In the genomic region with DNA sequence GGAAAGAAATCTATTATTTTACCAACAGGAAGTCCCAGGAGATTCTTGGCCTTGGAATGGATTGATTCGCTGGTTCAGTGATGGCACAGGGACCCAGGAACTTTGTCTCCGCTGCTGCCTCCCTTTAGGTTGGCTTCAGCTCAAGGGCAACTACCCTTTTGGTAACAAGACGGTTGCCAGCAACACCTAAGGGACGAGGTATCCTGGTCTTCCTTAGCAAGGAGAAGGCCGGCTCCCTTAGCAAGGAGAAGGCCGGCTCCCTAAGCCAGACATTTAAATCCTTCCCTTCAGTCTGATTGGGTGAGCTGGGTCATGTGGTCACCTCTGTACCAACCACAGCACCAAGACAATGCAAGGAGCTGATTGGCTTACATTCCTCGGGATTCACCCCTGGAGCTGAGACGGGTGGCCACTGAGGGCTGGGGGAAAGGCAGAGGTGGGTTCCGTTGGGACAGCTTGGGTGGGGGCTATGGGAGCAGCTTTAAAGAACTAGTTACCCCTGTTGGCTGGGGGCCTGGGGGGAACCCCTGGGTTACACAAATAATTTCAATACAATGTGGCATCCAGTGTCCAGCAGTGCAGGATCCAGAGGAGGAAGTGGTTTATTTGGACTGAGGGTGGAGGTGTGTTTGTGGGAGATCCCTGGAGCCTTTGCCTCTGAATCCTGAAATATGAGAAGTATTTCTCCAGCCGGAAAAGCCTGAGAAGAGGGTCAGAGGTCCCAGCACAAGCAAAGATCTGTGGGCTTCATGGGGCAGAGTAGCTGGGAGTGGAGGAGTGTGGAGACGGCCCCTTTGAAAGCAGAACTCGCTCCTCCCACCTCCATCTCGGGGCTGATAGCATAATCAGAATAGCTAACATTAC, we compare ENCODE assay signal across 1 cellular context.
TF ChIP-seq lines count a peak whose summit lies in the region.

No MANE protein-coding gene starts in this region.

TF ChIP-seq in HepG2, 621 proteins besides CTCF, POLR2A, EP300 and RAD21 (continued from another document and continues in another):
- TF ChIP-seq ZNF432 (CRISPR knock-in tag; IDR thresholded peaks at IDR 0.05; ENCODE audit: borderline replicate concordance) (no peak), MYNN (CRISPR knock-in tag; IDR thresholded peaks at IDR 0.05; ENCODE audit: low read depth) (0 out of 2 replicates have a peak, but pooled peaks have one; percentile 86), GTF3A (CRISPR knock-in tag; conservative IDR thresholded peaks at IDR 0.05) (no peak), KAT7 (CRISPR knock-in tag; IDR thresholded peaks at IDR 0.05; ENCODE audit: borderline replicate concordance) (0 out of 2 replicates have a peak, but pooled peaks have one; percentile 28), NFKB2 (CRISPR knock-in tag; IDR thresholded peaks at IDR 0.05; ENCODE audit: borderline replicate concordance) (peak; percentile 30; the same call in 1 of the 2 replicates), MAZ (IDR thresholded peaks at IDR 0.05; ENCODE audit: borderline replicate concordance, low read depth, low read length) (no peak; the same call in 1 of the 2 replicates), MAZ (CRISPR knock-in tag; IDR thresholded peaks at IDR 0.05; ENCODE audit: low read depth) (peak; percentile 48; the same call in 1 of the 2 replicates), JARID2 (CRISPR knock-in tag; IDR thresholded peaks at IDR 0.05; ENCODE audit: insufficient replicate concordance) (peak; percentile 44), SIN3A (IDR thresholded peaks at IDR 0.05; ENCODE audit: borderline replicate concordance, low read depth, low read length) (peak; percentile 53; the same call in 1 of the 2 replicates), ZNF792 (CRISPR knock-in tag; IDR thresholded peaks at IDR 0.05) (no peak), ZNF841 (CRISPR knock-in tag; IDR thresholded peaks at IDR 0.05; ENCODE audit: borderline replicate concordance) (no peak), REPIN1 (CRISPR knock-in tag; IDR thresholded peaks at IDR 0.05; ENCODE audit: borderline replicate concordance, low read depth) (0 out of 2 replicates have a peak, but pooled peaks have one; percentile 30), ZNF891 (CRISPR knock-in tag; IDR thresholded peaks at IDR 0.05) (no peak), AHR (CRISPR knock-in tag; IDR thresholded peaks at IDR 0.05) (peak; percentile 85; the same call in 1 of the 2 replicates), KMT2A (CRISPR knock-in tag; IDR thresholded peaks at IDR 0.05) (peak; percentile 22; the same call in 1 of the 2 replicates), HDAC2 (CRISPR knock-in tag; IDR thresholded peaks at IDR 0.05) (0 out of 2 replicates have a peak, but pooled peaks have one; percentile 22), NCOA2 (CRISPR knock-in tag; IDR thresholded peaks at IDR 0.05) (peak; percentile 62; the same call in 1 of the 2 replicates), YEATS2 (CRISPR knock-in tag; IDR thresholded peaks at IDR 0.05; ENCODE audit: borderline replicate concordance) (peak; percentile 74; the same call in 1 of the 2 replicates), RXRB (CRISPR knock-in tag; IDR thresholded peaks at IDR 0.05; ENCODE audit: borderline replicate concordance) (peak; percentile 6; the same call in 1 of the 2 replicates), TEAD3 (CRISPR knock-in tag; optimal IDR thresholded peaks at IDR 0.05; ENCODE audit: borderline replicate concordance) (peak; percentile 61), MTF2 (CRISPR knock-in tag; IDR thresholded peaks at IDR 0.05; ENCODE audit: borderline replicate concordance) (no peak), ARNTL (CRISPR knock-in tag; IDR thresholded peaks at IDR 0.05) (peak; percentile 54; the same call in 1 of the 2 replicates), LCORL (IDR thresholded peaks at IDR 0.05) (no peak), LCORL (CRISPR knock-in tag; IDR thresholded peaks at IDR 0.05) (peak; percentile 62), FOSL2 (CRISPR knock-in tag; IDR thresholded peaks at IDR 0.05) (no peak; the same call in 1 of the 2 replicates), ZNF253 (CRISPR knock-in tag; IDR thresholded peaks at IDR 0.05; ENCODE audit: borderline replicate concordance) (no peak), ZFP1 (CRISPR knock-in tag; IDR thresholded peaks at IDR 0.05) (peak; percentile 58; the same call in 1 of the 2 replicates), ZNF816 (CRISPR knock-in tag; IDR thresholded peaks at IDR 0.05; ENCODE audit: borderline replicate concordance) (peak; percentile 31; the same call in 1 of the 2 replicates), CCAR2 (optimal IDR thresholded peaks at IDR 0.05; ENCODE audit: low read depth, low read length) (peak; percentile 27), NR3C1 (CRISPR knock-in tag; IDR thresholded peaks at IDR 0.05) (no peak), GPN1 (CRISPR knock-in tag; IDR thresholded peaks at IDR 0.05; ENCODE audit: borderline replicate concordance) (no peak), U2AF1 (optimal IDR thresholded peaks at IDR 0.05; ENCODE audit: low read depth, low read length) (no peak), GATAD2A (CRISPR knock-in tag; IDR thresholded peaks at IDR 0.05) (peak; percentile 67)
- TF ChIP-seq, protein P1, sequence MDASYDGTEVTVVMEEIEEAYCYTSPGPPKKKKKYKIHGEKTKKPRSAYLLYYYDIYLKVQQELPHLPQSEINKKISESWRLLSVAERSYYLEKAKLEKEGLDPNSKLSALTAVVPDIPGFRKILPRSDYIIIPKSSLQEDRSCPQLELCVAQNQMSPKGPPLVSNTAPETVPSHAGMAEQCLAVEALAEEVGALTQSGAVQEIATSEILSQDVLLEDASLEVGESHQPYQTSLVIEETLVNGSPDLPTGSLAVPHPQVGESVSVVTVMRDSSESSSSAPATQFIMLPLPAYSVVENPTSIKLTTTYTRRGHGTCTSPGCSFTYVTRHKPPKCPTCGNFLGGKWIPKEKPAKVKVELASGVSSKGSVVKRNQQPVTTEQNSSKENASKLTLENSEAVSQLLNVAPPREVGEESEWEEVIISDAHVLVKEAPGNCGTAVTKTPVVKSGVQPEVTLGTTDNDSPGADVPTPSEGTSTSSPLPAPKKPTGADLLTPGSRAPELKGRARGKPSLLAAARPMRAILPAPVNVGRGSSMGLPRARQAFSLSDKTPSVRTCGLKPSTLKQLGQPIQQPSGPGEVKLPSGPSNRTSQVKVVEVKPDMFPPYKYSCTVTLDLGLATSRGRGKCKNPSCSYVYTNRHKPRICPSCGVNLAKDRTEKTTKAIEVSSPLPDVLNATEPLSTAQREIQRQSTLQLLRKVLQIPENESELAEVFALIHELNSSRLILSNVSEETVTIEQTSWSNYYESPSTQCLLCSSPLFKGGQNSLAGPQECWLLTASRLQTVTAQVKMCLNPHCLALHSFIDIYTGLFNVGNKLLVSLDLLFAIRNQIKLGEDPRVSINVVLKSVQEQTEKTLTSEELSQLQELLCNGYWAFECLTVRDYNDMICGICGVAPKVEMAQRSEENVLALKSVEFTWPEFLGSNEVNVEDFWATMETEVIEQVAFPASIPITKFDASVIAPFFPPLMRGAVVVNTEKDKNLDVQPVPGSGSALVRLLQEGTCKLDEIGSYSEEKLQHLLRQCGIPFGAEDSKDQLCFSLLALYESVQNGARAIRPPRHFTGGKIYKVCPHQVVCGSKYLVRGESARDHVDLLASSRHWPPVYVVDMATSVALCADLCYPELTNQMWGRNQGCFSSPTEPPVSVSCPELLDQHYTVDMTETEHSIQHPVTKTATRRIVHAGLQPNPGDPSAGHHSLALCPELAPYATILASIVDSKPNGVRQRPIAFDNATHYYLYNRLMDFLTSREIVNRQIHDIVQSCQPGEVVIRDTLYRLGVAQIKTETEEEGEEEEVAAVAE (CRISPR knock-in tag; IDR thresholded peaks at IDR 0.05; ENCODE audit: borderline replicate concordance): peak; percentile 85
- TF ChIP-seq, protein P2, sequence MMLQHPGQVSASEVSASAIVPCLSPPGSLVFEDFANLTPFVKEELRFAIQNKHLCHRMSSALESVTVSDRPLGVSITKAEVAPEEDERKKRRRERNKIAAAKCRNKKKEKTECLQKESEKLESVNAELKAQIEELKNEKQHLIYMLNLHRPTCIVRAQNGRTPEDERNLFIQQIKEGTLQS (CRISPR knock-in tag; IDR thresholded peaks at IDR 0.05): 0 out of 2 replicates have a peak, but pooled peaks have one; percentile 45
- TF ChIP-seq, protein P3, sequence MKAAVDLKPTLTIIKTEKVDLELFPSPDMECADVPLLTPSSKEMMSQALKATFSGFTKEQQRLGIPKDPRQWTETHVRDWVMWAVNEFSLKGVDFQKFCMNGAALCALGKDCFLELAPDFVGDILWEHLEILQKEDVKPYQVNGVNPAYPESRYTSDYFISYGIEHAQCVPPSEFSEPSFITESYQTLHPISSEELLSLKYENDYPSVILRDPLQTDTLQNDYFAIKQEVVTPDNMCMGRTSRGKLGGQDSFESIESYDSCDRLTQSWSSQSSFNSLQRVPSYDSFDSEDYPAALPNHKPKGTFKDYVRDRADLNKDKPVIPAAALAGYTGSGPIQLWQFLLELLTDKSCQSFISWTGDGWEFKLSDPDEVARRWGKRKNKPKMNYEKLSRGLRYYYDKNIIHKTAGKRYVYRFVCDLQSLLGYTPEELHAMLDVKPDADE (CRISPR knock-in tag; IDR thresholded peaks at IDR 0.05): no peak
- TF ChIP-seq, protein P4, sequence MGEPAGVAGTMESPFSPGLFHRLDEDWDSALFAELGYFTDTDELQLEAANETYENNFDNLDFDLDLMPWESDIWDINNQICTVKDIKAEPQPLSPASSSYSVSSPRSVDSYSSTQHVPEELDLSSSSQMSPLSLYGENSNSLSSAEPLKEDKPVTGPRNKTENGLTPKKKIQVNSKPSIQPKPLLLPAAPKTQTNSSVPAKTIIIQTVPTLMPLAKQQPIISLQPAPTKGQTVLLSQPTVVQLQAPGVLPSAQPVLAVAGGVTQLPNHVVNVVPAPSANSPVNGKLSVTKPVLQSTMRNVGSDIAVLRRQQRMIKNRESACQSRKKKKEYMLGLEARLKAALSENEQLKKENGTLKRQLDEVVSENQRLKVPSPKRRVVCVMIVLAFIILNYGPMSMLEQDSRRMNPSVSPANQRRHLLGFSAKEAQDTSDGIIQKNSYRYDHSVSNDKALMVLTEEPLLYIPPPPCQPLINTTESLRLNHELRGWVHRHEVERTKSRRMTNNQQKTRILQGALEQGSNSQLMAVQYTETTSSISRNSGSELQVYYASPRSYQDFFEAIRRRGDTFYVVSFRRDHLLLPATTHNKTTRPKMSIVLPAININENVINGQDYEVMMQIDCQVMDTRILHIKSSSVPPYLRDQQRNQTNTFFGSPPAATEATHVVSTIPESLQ (CRISPR knock-in tag; conservative IDR thresholded peaks at IDR 0.05): 0 out of 2 replicates have a peak, but pooled peaks have one; percentile 83
- TF ChIP-seq, protein P5, sequence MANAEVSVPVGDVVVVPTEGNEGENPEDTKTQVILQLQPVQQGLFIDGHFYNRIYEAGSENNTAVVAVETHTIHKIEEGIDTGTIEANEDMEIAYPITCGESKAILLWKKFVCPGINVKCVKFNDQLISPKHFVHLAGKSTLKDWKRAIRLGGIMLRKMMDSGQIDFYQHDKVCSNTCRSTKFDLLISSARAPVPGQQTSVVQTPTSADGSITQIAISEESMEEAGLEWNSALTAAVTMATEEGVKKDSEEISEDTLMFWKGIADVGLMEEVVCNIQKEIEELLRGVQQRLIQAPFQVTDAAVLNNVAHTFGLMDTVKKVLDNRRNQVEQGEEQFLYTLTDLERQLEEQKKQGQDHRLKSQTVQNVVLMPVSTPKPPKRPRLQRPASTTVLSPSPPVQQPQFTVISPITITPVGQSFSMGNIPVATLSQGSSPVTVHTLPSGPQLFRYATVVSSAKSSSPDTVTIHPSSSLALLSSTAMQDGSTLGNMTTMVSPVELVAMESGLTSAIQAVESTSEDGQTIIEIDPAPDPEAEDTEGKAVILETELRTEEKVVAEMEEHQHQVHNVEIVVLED (CRISPR knock-in tag; IDR thresholded peaks at IDR 0.05; ENCODE audit: borderline replicate concordance): no peak
- TF ChIP-seq, protein P6, sequence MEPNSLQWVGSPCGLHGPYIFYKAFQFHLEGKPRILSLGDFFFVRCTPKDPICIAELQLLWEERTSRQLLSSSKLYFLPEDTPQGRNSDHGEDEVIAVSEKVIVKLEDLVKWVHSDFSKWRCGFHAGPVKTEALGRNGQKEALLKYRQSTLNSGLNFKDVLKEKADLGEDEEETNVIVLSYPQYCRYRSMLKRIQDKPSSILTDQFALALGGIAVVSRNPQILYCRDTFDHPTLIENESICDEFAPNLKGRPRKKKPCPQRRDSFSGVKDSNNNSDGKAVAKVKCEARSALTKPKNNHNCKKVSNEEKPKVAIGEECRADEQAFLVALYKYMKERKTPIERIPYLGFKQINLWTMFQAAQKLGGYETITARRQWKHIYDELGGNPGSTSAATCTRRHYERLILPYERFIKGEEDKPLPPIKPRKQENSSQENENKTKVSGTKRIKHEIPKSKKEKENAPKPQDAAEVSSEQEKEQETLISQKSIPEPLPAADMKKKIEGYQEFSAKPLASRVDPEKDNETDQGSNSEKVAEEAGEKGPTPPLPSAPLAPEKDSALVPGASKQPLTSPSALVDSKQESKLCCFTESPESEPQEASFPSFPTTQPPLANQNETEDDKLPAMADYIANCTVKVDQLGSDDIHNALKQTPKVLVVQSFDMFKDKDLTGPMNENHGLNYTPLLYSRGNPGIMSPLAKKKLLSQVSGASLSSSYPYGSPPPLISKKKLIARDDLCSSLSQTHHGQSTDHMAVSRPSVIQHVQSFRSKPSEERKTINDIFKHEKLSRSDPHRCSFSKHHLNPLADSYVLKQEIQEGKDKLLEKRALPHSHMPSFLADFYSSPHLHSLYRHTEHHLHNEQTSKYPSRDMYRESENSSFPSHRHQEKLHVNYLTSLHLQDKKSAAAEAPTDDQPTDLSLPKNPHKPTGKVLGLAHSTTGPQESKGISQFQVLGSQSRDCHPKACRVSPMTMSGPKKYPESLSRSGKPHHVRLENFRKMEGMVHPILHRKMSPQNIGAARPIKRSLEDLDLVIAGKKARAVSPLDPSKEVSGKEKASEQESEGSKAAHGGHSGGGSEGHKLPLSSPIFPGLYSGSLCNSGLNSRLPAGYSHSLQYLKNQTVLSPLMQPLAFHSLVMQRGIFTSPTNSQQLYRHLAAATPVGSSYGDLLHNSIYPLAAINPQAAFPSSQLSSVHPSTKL (CRISPR knock-in tag; IDR thresholded peaks at IDR 0.05): 0 out of 2 replicates have a peak, but pooled peaks have one; percentile 15
- TF ChIP-seq, protein P7, sequence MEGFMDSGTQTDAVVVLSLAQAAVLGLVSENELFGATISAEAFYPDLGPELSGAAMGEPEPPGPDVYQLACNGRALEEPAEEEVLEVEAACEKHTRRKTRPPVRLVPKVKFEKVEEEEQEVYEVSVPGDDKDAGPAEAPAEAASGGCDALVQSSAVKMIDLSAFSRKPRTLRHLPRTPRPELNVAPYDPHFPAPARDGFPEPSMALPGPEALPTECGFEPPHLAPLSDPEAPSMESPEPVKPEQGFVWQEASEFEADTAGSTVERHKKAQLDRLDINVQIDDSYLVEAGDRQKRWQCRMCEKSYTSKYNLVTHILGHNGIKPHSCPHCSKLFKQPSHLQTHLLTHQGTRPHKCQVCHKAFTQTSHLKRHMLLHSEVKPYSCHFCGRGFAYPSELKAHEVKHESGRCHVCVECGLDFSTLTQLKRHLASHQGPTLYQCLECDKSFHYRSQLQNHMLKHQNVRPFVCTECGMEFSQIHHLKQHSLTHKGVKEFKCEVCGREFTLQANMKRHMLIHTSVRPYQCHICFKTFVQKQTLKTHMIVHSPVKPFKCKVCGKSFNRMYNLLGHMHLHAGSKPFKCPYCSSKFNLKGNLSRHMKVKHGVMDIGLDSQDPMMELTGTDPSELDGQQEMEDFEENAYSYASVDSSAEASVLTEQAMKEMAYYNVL (CRISPR knock-in tag; IDR thresholded peaks at IDR 0.05; ENCODE audit: borderline replicate concordance): peak; percentile 42; the same call in 1 of the 2 replicates
- TF ChIP-seq, protein P8, sequence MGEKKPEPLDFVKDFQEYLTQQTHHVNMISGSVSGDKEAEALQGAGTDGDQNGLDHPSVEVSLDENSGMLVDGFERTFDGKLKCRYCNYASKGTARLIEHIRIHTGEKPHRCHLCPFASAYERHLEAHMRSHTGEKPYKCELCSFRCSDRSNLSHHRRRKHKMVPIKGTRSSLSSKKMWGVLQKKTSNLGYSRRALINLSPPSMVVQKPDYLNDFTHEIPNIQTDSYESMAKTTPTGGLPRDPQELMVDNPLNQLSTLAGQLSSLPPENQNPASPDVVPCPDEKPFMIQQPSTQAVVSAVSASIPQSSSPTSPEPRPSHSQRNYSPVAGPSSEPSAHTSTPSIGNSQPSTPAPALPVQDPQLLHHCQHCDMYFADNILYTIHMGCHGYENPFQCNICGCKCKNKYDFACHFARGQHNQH (CRISPR knock-in tag; IDR thresholded peaks at IDR 0.05): peak; percentile 30; the same call in 1 of the 2 replicates
